Comparison of ENCODE assay signal across 8 cellular contexts in the genomic region with DNA sequence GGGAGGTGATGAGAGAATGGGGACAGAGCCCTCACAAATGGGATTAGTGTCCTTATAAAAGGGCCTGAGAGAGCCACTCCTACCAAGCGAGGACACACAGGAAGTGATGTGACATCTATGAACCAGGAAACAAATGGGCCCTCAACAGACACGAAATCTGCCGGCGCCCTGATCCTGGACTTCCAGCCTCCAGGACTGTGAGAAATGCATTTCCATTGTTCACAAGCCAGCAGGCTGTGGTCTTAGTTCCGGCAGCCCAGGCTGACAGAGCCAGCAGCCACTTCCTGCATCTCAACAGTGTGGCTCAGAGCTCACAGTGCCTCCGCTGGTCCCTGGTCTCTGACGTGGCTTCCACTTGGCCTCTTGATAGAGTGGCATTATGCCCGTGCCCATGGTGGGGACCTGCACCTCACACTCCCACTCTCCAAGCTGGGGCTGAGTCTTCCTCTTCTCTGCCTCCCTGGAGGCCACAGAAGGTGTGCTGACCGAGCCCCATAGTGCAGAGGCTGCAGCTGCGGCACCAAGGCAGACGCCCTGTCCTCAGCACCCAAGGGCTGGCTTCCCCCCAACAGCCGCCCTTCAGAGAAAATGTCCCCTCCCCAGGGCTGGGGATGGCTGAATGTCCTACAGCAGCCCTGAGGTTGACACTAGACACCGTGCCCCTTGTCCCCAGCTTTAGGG. TPM values are rescaled to one million over a fixed set of nuclear protein-coding genes. Genes with fewer than 3 reads are reported as not detected.
DNase-seq lines count a peak whose midpoint lies in the region; ATAC-seq and TF ChIP-seq lines count a peak whose summit lies in the region.

No MANE protein-coding gene starts in this region.

- DNase-seq in CD14-positive monocyte (ENCODE audit: low spot score) (no peak), astrocyte of the cerebellum (ENCODE audit: low read depth) (peak; percentile 73), mucosa of descending colon (peak; percentile 47 to 78 (median 59)), NCI-H2029 (lab: John Stamatoyannopoulos, UW) (no peak)
- peak; percentile 43 for DNase-seq in T-helper 2 cell treated with Interferon-gamma antibody and Interleukin-4, amounts not matched to agents 5 μg/mL and 100 μg/mL, for 36 hours (ENCODE audit: low spot score)

- H3K9me3 Mint-ChIP-seq in CD14-positive monocyte: no peaks in the 10 kb centered on the region
- H3K9me3 Mint-ChIP-seq in T-helper 2 cell treated with Interferon-gamma antibody and Interleukin-4, amounts not matched to agents 5 μg/mL and 100 μg/mL, for 36 hours: no peaks in the 10 kb centered on the region

- TF ChIP-seq CTCF in CD14-positive monocyte (IDR thresholded peaks at IDR 0.05) (no peak), astrocyte of the cerebellum (IDR thresholded peaks at IDR 0.05; ENCODE audit: low read depth, low read length, missing control alignments) (no peak), mucosa of descending colon (IDR thresholded peaks at IDR 0.05) (no peak)

- peaks cover 12% of the 10 kb centered on the region for H3K4me1 Mint-ChIP-seq in CD14-positive monocyte
- H3K4me1 Mint-ChIP-seq in T-helper 2 cell treated with Interferon-gamma antibody and Interleukin-4, amounts not matched to agents 5 μg/mL and 100 μg/mL, for 36 hours (ENCODE audit: low read depth): peaks cover 21% of the 10 kb centered on the region

- peaks cover 41% of the 10 kb centered on the region for H3K4me1 ChIP-seq in mucosa of descending colon (ENCODE audit: low read depth)

- no peak overlapping the region for H3K4me3 ChIP-seq in astrocyte of the cerebellum (ENCODE audit: low read depth, low read length)
- H3K4me3 ChIP-seq in mucosa of descending colon: no peak overlapping the region

- H3K36me3 Mint-ChIP-seq in CD14-positive monocyte: peaks cover 3 to 6% of the 10 kb centered on the region in 2 donors
- H3K36me3 Mint-ChIP-seq in T-helper 2 cell treated with Interferon-gamma antibody and Interleukin-4, amounts not matched to agents 5 μg/mL and 100 μg/mL, for 36 hours (ENCODE audit: low read depth): peaks cover 4% of the 10 kb centered on the region

- peak; percentile 36 for ATAC-seq in mucosa of descending colon
- no peak for ATAC-seq in HG03469 (IDR thresholded peaks at IDR 0.05; ENCODE audit: unreplicated experiment)
- ATAC-seq in GM21381 (IDR thresholded peaks at IDR 0.05; ENCODE audit: unreplicated experiment): no peak
- ATAC-seq in GM18861 (IDR thresholded peaks at IDR 0.05; ENCODE audit: unreplicated experiment): no peak

- no peaks in the 10 kb centered on the region for H3K36me3 ChIP-seq in mucosa of descending colon (ENCODE audit: low read depth)

- peaks cover 1 to 6% (median 4%) of the 10 kb centered on the region in 3 donors for H3K27me3 Mint-ChIP-seq in CD14-positive monocyte (ENCODE audit: low read depth in 3 of 3)
- no peaks in the 10 kb centered on the region for H3K27me3 Mint-ChIP-seq in T-helper 2 cell treated with Interferon-gamma antibody and Interleukin-4, amounts not matched to agents 5 μg/mL and 100 μg/mL, for 36 hours (ENCODE audit: low read depth)

- in situ Hi-C loops in astrocyte of the cerebellum (cut with HindIII; ENCODE audit: low sequenced_read_pairs): no loop called here

- H3K9me3 ChIP-seq in mucosa of descending colon: no peaks in the 10 kb centered on the region

- peak overlapping the region in 6 of 7 donors; percentile 12 to 80 (median 54) for H3K27ac Mint-ChIP-seq in CD14-positive monocyte
- peak overlapping the region; percentile 78 for H3K27ac Mint-ChIP-seq in T-helper 2 cell treated with Interferon-gamma antibody and Interleukin-4, amounts not matched to agents 5 μg/mL and 100 μg/mL, for 36 hours

- H3K4me3 Mint-ChIP-seq in CD14-positive monocyte: peak overlapping the region; percentile 54 to 76
- H3K4me3 Mint-ChIP-seq in T-helper 2 cell treated with Interferon-gamma antibody and Interleukin-4, amounts not matched to agents 5 μg/mL and 100 μg/mL, for 36 hours: peak overlapping the region; percentile 73

- intact Hi-C loops in CD14-positive monocyte (cut with micrococcal nuclease) (loop anchor here in 1 of 2 donors (5.0 kb wide), 1 partner anchor 101 kb away; no protein-coding TSS in a partner anchor), mucosa of descending colon (cut with DNase I, micrococcal nuclease) (loop anchor here in 1 of 2 donors (10.0 kb wide), 1 partner anchor 56 kb away; no protein-coding TSS in a partner anchor)

RNA-seq across cellular contexts. Expression of gene ACOT7, which starts 44.9 kb away (rescaled TPM):
- polyA plus RNA-seq in CD14-positive monocyte: 1 to 10 TPM in 1 of 2 donors, under 1 TPM in 1; 0.63 to 1.4 TPM
- 10 to 100 TPM; 37.9 to 60.1 (median 42.7) TPM for total RNA-seq in mucosa of descending colon

Comparison
In these comparisons a context has a peak if more than half of its experiments do, and no peak if none do; other contexts are left out.
1. DNase-seq: peak in T-helper 2 cell treated with Interferon-gamma antibody and Interleukin-4, amounts not matched to agents 5 μg/mL and 100 μg/mL, for 36 hours (single experiment), astrocyte of the cerebellum (single experiment) and mucosa of descending colon (3 of 3); none in CD14-positive monocyte (single experiment) and NCI-H2029 (single experiment).